ENCODE assay signal across 8 cellular contexts in the genomic region with DNA sequence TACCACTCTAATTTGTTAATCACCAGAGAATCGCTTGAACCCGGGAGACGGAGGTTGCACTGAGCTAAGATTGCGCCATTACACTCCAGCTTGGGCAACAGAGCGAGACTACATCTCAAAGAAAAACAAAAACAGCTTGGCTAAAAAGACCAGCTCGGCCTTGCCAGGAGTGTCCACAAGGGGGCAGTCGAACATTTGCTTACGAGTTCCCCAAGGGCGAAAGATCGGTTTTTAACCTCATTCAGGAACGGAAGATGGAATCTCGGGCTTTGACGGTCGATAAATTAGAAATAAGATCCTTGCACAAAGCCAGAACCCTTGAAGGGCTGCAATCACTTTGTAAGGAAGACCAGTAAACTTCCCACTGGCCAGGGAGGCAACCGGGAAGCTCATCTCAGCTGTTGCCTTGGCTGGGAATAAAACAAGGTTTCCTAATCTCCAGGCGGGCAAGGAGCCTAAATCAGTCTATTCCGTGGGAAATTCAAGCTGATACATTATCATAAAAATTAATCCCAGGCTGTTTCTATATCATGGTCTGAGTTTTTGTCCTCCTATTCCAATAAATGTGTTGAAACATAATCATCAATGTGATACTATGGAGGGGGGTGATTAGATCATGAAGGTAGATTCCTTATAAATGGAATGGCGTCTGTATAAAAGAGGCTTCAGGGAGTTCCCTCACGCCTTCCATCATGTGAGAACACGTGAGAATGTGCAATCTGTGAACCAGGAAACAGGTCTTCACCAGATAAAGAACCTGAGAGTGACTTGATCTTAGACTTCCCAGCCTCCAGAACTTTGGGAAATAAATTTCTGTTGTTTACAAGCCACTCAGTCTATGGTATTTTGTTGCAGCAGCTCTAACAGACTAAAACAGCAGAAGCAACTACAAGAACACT. TPM values are rescaled to one million over a fixed set of nuclear protein-coding genes. Genes with fewer than 3 reads are reported as not detected.
DNase-seq lines count a peak whose midpoint lies in the region; ATAC-seq and TF ChIP-seq lines count a peak whose summit lies in the region.

No MANE protein-coding gene starts in this region.

- H3K4me3 Mint-ChIP-seq in CD4-positive, CD25-positive, alpha-beta regulatory T cell = peak overlapping the region in 2 of 4 donors; percentile 7 to 24
- H3K4me3 Mint-ChIP-seq in activated CD8-positive, alpha-beta memory T cell treated with anti-CD3 and anti-CD28 coated beads, Interleukin-2, amount 10 ng/mL, durations not matched to agents 7 days and 5 days = peak overlapping the region; percentile 16
- H3K4me3 Mint-ChIP-seq in endothelial cell (ENCODE audit: unreplicated experiment) = no peak overlapping the region

- H3K36me3 Mint-ChIP-seq in CD4-positive, CD25-positive, alpha-beta regulatory T cell = no peaks in the 10 kb centered on the region
- H3K36me3 Mint-ChIP-seq in activated CD8-positive, alpha-beta memory T cell treated with anti-CD3 and anti-CD28 coated beads, Interleukin-2, amount 10 ng/mL, durations not matched to agents 7 days and 5 days = no peaks in the 10 kb centered on the region
- no peaks in the 10 kb centered on the region for H3K36me3 Mint-ChIP-seq in endothelial cell (ENCODE audit: low read depth, unreplicated experiment)

- peaks cover 6 to 11% (median 7%) of the 10 kb centered on the region in 4 donors for H3K4me1 Mint-ChIP-seq in CD4-positive, CD25-positive, alpha-beta regulatory T cell
- peaks cover 7% of the 10 kb centered on the region for H3K4me1 Mint-ChIP-seq in activated CD8-positive, alpha-beta memory T cell treated with anti-CD3 and anti-CD28 coated beads, Interleukin-2, amount 10 ng/mL, durations not matched to agents 7 days and 5 days
- H3K4me1 Mint-ChIP-seq in endothelial cell (ENCODE audit: unreplicated experiment) = peaks cover 7% of the 10 kb centered on the region

- no peaks in the 10 kb centered on the region for H3K36me3 ChIP-seq in CD4-positive, CD25-positive, alpha-beta regulatory T cell (ENCODE audit: control insufficient read depth, insufficient read depth, low read length)

- peak overlapping the region in 1 of 3 donors; percentile 10 for H3K27ac Mint-ChIP-seq in CD4-positive, CD25-positive, alpha-beta regulatory T cell
- H3K27ac Mint-ChIP-seq in activated CD8-positive, alpha-beta memory T cell treated with anti-CD3 and anti-CD28 coated beads, Interleukin-2, amount 10 ng/mL, durations not matched to agents 7 days and 5 days = no peak overlapping the region
- no peak overlapping the region for H3K27ac Mint-ChIP-seq in endothelial cell (ENCODE audit: unreplicated experiment)

- ATAC-seq in CD4-positive, CD25-positive, alpha-beta regulatory T cell (ENCODE audit: low read depth in 2 of 2) = peak; percentile 50 to 74
- peak; percentile 79 for ATAC-seq in activated CD8-positive, alpha-beta memory T cell treated with anti-CD3 and anti-CD28 coated beads, Interleukin-2, amount 10 ng/mL, durations not matched to agents 7 days and 5 days
- ATAC-seq in HG02571 (IDR thresholded peaks at IDR 0.05; ENCODE audit: unreplicated experiment) = no peak

- no peaks in the 10 kb centered on the region for H3K9me3 ChIP-seq in CD4-positive, CD25-positive, alpha-beta regulatory T cell (ENCODE audit: control insufficient read depth in 2 of 2, low read length in 2 of 2)

- peaks cover 5% of the 10 kb centered on the region for H3K4me1 ChIP-seq in CD4-positive, CD25-positive, alpha-beta regulatory T cell (ENCODE audit: control insufficient read depth, insufficient read depth, low read length, poor library complexity, severe bottlenecking)

- H3K9me3 Mint-ChIP-seq in CD4-positive, CD25-positive, alpha-beta regulatory T cell = no peaks in the 10 kb centered on the region
- H3K9me3 Mint-ChIP-seq in activated CD8-positive, alpha-beta memory T cell treated with anti-CD3 and anti-CD28 coated beads, Interleukin-2, amount 10 ng/mL, durations not matched to agents 7 days and 5 days (ENCODE audit: low read depth) = no peaks in the 10 kb centered on the region
- H3K9me3 Mint-ChIP-seq in endothelial cell (ENCODE audit: unreplicated experiment) = no peaks in the 10 kb centered on the region

- peak overlapping the region; percentile 31 for H3K4me3 ChIP-seq in CD4-positive, CD25-positive, alpha-beta regulatory T cell (ENCODE audit: low read depth, low read length)

- no peak overlapping the region for H3K27ac ChIP-seq in CD4-positive, CD25-positive, alpha-beta regulatory T cell (ENCODE audit: insufficient read depth, low read length, poor library complexity, severe bottlenecking)

- DNase-seq in CD4-positive, CD25-positive, alpha-beta regulatory T cell = peak; percentile 66 to 81 (median 77)
- DNase-seq in HUDEP-2 (lab: John Stamatoyannopoulos, UW; ENCODE audit: unreplicated experiment in 76 of 76) (peak in 65 of 76 experiments; percentile 3 to 79 (median 54)), NOMO-1 (lab: John Stamatoyannopoulos, UW; ENCODE audit: unreplicated experiment in 2 of 2) (peak; percentile 73 to 78), endothelial cell (ENCODE audit: low spot score) (peak; percentile 88), midbrain (lab: John Stamatoyannopoulos, UW) (peak; percentile 82)
- DNase-seq in activated CD8-positive, alpha-beta memory T cell treated with anti-CD3 and anti-CD28 coated beads, Interleukin-2, amount 10 ng/mL, durations not matched to agents 7 days and 5 days = peak; percentile 90
- peak; percentile 53 to 60 for DNase-seq in stimulated activated CD8-positive, alpha-beta memory T cell treated with anti-CD3 and anti-CD28 coated beads, Interleukin-15, amount 100 ng/mL, for 48 hours (ENCODE audit: low read depth in 2 of 2)

- peak; percentile 96 for TF ChIP-seq CTCF in endothelial cell (IDR thresholded peaks at IDR 0.05; ENCODE audit: unreplicated experiment)

- no peaks in the 10 kb centered on the region for H3K27me3 ChIP-seq in CD4-positive, CD25-positive, alpha-beta regulatory T cell (ENCODE audit: control insufficient read depth, insufficient read depth, low read length)

- H3K27me3 Mint-ChIP-seq in CD4-positive, CD25-positive, alpha-beta regulatory T cell = peaks cover 10% of the 10 kb centered on the region
- H3K27me3 Mint-ChIP-seq in activated CD8-positive, alpha-beta memory T cell treated with anti-CD3 and anti-CD28 coated beads, Interleukin-2, amount 10 ng/mL, durations not matched to agents 7 days and 5 days = peaks cover 15% of the 10 kb centered on the region
- H3K27me3 Mint-ChIP-seq in endothelial cell (ENCODE audit: unreplicated experiment) = peaks cover 3% of the 10 kb centered on the region

- CTCF ChIA-PET in activated CD8-positive, alpha-beta memory T cell treated with anti-CD3 and anti-CD28 coated beads, Interleukin-2, amount 10 ng/mL, durations not matched to agents 7 days and 5 days (lab: Charles Lee) = interaction anchor here (0.8 to 7.3 kb wide), 50 partner anchors 9 to 607 kb away, joined by 3 to 88 read pairs (median 4); a partner anchor contains a TSS

RNA-seq across cellular contexts. Expression of a gene that starts 14.9 kb away (rescaled TPM):
- total RNA-seq in CD4-positive, CD25-positive, alpha-beta regulatory T cell = 3.4 TPM
- 1 to 10 TPM in 3 of 4 donors, under 1 TPM in 1; 0.83 to 2.3 (median 1.6) TPM for polyA plus RNA-seq in CD4-positive, CD25-positive, alpha-beta regulatory T cell
- 10 to 100 TPM in 1 of 2 experiments, 1 to 10 TPM in 1; 7.6 to 10.1 TPM for total RNA-seq in activated CD8-positive, alpha-beta memory T cell treated with anti-CD3 and anti-CD28 coated beads, Interleukin-2, amount 10 ng/mL, durations not matched to agents 7 days and 5 days
- 5.7 TPM for total RNA-seq in endothelial cell (ENCODE audit: unreplicated experiment)

RNA-seq across cellular contexts. Expression of a gene that starts 34.4 kb away (rescaled TPM):
- not detected for total RNA-seq in CD4-positive, CD25-positive, alpha-beta regulatory T cell
- not detected for polyA plus RNA-seq in CD4-positive, CD25-positive, alpha-beta regulatory T cell
- total RNA-seq in activated CD8-positive, alpha-beta memory T cell treated with anti-CD3 and anti-CD28 coated beads, Interleukin-2, amount 10 ng/mL, durations not matched to agents 7 days and 5 days = under 1 TPM in 1 of 2 experiments, not detected in 1; 0.12 TPM
- not detected for total RNA-seq in endothelial cell (ENCODE audit: unreplicated experiment)

RNA-seq across cellular contexts. Expression of a gene that starts 39.0 kb away (rescaled TPM):
- 3.5 TPM for total RNA-seq in CD4-positive, CD25-positive, alpha-beta regulatory T cell
- polyA plus RNA-seq in CD4-positive, CD25-positive, alpha-beta regulatory T cell = 10 to 100 TPM in 3 of 4 donors, 1 to 10 TPM in 1; 8.4 to 15.1 (median 12.3) TPM
- 1 to 10 TPM; 7.9 to 8.7 TPM for total RNA-seq in activated CD8-positive, alpha-beta memory T cell treated with anti-CD3 and anti-CD28 coated beads, Interleukin-2, amount 10 ng/mL, durations not matched to agents 7 days and 5 days
- total RNA-seq in endothelial cell (ENCODE audit: unreplicated experiment) = 21.4 TPM

RNA-seq across cellular contexts. Expression of a gene that starts 41.5 kb away (rescaled TPM):
- total RNA-seq in CD4-positive, CD25-positive, alpha-beta regulatory T cell = 53.4 TPM
- 10 to 100 TPM; 74.7 to 90.4 (median 82.5) TPM for polyA plus RNA-seq in CD4-positive, CD25-positive, alpha-beta regulatory T cell
- total RNA-seq in activated CD8-positive, alpha-beta memory T cell treated with anti-CD3 and anti-CD28 coated beads, Interleukin-2, amount 10 ng/mL, durations not matched to agents 7 days and 5 days = 10 to 100 TPM; 55.3 to 56.8 TPM
- 38.4 TPM for total RNA-seq in endothelial cell (ENCODE audit: unreplicated experiment)

RNA-seq across cellular contexts. Expression of a gene that starts 50.2 kb away (rescaled TPM):
- total RNA-seq in CD4-positive, CD25-positive, alpha-beta regulatory T cell = 0.57 TPM
- polyA plus RNA-seq in CD4-positive, CD25-positive, alpha-beta regulatory T cell = 1 to 10 TPM in 1 of 4 donors, under 1 TPM in 3; 0.33 to 1.0 (median 0.95) TPM
- 1 to 10 TPM in 1 of 2 experiments, under 1 TPM in 1; 0.68 to 2.5 TPM for total RNA-seq in activated CD8-positive, alpha-beta memory T cell treated with anti-CD3 and anti-CD28 coated beads, Interleukin-2, amount 10 ng/mL, durations not matched to agents 7 days and 5 days
- total RNA-seq in endothelial cell (ENCODE audit: unreplicated experiment) = 4.8 TPM
